8 cellular contexts compared by ENCODE assay signal in genomic region chr2:136118819-136119716, GRCh38.
DNase-seq lines count a peak whose midpoint lies in the region.

No MANE protein-coding gene starts in this region.

- H3K9me3 ChIP-seq in muscle layer of colon (ENCODE audit: low read length) = no peaks in the 10 kb centered on the region

- DNase-seq in GF-D8 (lab: John Stamatoyannopoulos, UW) (peak; percentile 18), NCI-H1105 treated with DMSO at 0.1 percent for 48 hours (lab: John Stamatoyannopoulos, UW) (peak; percentile 78), ecto neural progenitor cell (ENCODE audit: low spot score) (peak; percentile 81), middle frontal gyrus (ENCODE audit: extremely low spot score, low spot score) (no peak), hepatic stellate cell (ENCODE audit: low spot score) (no peak)
- DNase-seq in activated CD4-positive, alpha-beta T cell treated with anti-CD3 and anti-CD28 coated beads for 48 hours = peak; percentile 79
- DNase-seq in stimulated activated CD8-positive, alpha-beta memory T cell treated with anti-CD3 and anti-CD28 coated beads, Interleukin-7, amount 100 ng/mL, for 1 hour (ENCODE audit: low read depth in 2 of 2) = peak; percentile 74 to 81

- peaks cover 3% of the 10 kb centered on the region for H3K4me1 ChIP-seq in muscle layer of colon (ENCODE audit: insufficient read depth, low read length)

- H3K4me3 ChIP-seq in muscle layer of colon (ENCODE audit: low read depth in 1 of 2, low read length in 2 of 2) = peak overlapping the region; percentile 27 to 62

- H3K9ac ChIP-seq in muscle layer of colon (ENCODE audit: low read length) = no peak overlapping the region

- no peaks in the 10 kb centered on the region for H3K36me3 ChIP-seq in muscle layer of colon (ENCODE audit: insufficient read depth, low read length)

- peaks cover 4 to 37% of the 10 kb centered on the region in 2 donors for H3K27me3 ChIP-seq in muscle layer of colon (ENCODE audit: control insufficient read depth in 1 of 2, insufficient read depth in 2 of 2, low read length in 2 of 2)

- H3K27ac ChIP-seq in muscle layer of colon (ENCODE audit: low read depth, low read length) = no peak overlapping the region

Comparison
In these comparisons a context has a peak if more than half of its experiments do, and no peak if none do; other contexts are left out.
1. DNase-seq: peak in GF-D8 (single experiment), NCI-H1105 treated with DMSO at 0.1 percent for 48 hours (single experiment), activated CD4-positive, alpha-beta T cell treated with anti-CD3 and anti-CD28 coated beads for 48 hours (single experiment), ecto neural progenitor cell (single experiment) and stimulated activated CD8-positive, alpha-beta memory T cell treated with anti-CD3 and anti-CD28 coated beads, Interleukin-7, amount 100 ng/mL, for 1 hour (2 of 2); none in middle frontal gyrus (single experiment) and hepatic stellate cell (single experiment).